Comparison of ENCODE assay signal across 8 cellular contexts in genomic region chr4:113979157-113979972, GRCh38. TPM values are rescaled to one million over a fixed set of nuclear protein-coding genes. Genes with fewer than 3 reads are reported as not detected.
DNase-seq lines count a peak whose midpoint lies in the region; ATAC-seq and TF ChIP-seq lines count a peak whose summit lies in the region.

Gene ARSJ (minus strand): TSS chr4:113979647. CDS start chr4:113978834, 813 bp downstream.

- intact Hi-C loops in activated CD4-positive, alpha-beta T cell treated with anti-CD3 and anti-CD28 coated beads, Interleukin-2, amount 10 ng/mL, durations not matched to agents 24 days and 14 days (cut with micrococcal nuclease) = no loop called here

- peak in 11 of 14 donors; percentile 4 to 69 (median 34) for DNase-seq in C1 segment of cervical spinal cord (lab: John Stamatoyannopoulos, UW)
- DNase-seq in activated CD4-positive, alpha-beta T cell treated with anti-CD3 and anti-CD28 coated beads, Interleukin-2, amount 10 ng/mL, durations not matched to agents 24 days and 14 days = peak; percentile 57
- no peak for DNase-seq in effector memory CD4-positive, alpha-beta T cell
- peak; percentile 53 for DNase-seq in stimulated activated CD8-positive, alpha-beta memory T cell treated with anti-CD3 and anti-CD28 coated beads, Interleukin-4, amount 100 ng/mL, for 48 hours
- no peak for DNase-seq in HUDEP-2 (lab: John Stamatoyannopoulos, UW; ENCODE audit: unreplicated experiment in 76 of 76)

- TF ChIP-seq RAD21 in liver (IDR thresholded peaks at IDR 0.05) = peak; percentile 5 to 20

- H3K27ac ChIP-seq in effector memory CD4-positive, alpha-beta T cell (ENCODE audit: insufficient read depth, low read length, poor library complexity, severe bottlenecking) = no peak within 1 kb of the TSS
- peak within 1 kb of the TSS; percentile 71 to 84 for H3K27ac ChIP-seq in liver (ENCODE audit: low read depth in 1 of 2, low read length in 2 of 2)

- peak within 1 kb of the TSS; percentile 66 for H3K4me3 Mint-ChIP-seq in activated CD4-positive, alpha-beta T cell treated with anti-CD3 and anti-CD28 coated beads, Interleukin-2, amount 10 ng/mL, durations not matched to agents 24 days and 14 days

- H3K4me1 Mint-ChIP-seq in activated CD4-positive, alpha-beta T cell treated with anti-CD3 and anti-CD28 coated beads, Interleukin-2, amount 10 ng/mL, durations not matched to agents 24 days and 14 days = peaks cover 7% of the 10 kb centered on the region

- H3K36me3 Mint-ChIP-seq in activated CD4-positive, alpha-beta T cell treated with anti-CD3 and anti-CD28 coated beads, Interleukin-2, amount 10 ng/mL, durations not matched to agents 24 days and 14 days (ENCODE audit: low read depth) = no peaks in the 10 kb centered on the region

- peaks cover 54% of the 10 kb centered on the region for H3K27me3 Mint-ChIP-seq in activated CD4-positive, alpha-beta T cell treated with anti-CD3 and anti-CD28 coated beads, Interleukin-2, amount 10 ng/mL, durations not matched to agents 24 days and 14 days

- H3K9me3 ChIP-seq in effector memory CD4-positive, alpha-beta T cell (ENCODE audit: control insufficient read depth, low read length) = no peaks in the 10 kb centered on the region
- no peaks in the 10 kb centered on the region for H3K9me3 ChIP-seq in liver (ENCODE audit: control insufficient read depth in 4 of 4, low read length in 3 of 4)

- H3K27ac Mint-ChIP-seq in activated CD4-positive, alpha-beta T cell treated with anti-CD3 and anti-CD28 coated beads, Interleukin-2, amount 10 ng/mL, durations not matched to agents 24 days and 14 days = no peak within 1 kb of the TSS

- H3K9me3 Mint-ChIP-seq in activated CD4-positive, alpha-beta T cell treated with anti-CD3 and anti-CD28 coated beads, Interleukin-2, amount 10 ng/mL, durations not matched to agents 24 days and 14 days = peaks cover under 1% of the 10 kb centered on the region

- peaks cover 7% of the 10 kb centered on the region for H3K4me1 ChIP-seq in effector memory CD4-positive, alpha-beta T cell (ENCODE audit: control insufficient read depth, insufficient read depth, low read length, poor library complexity, severe bottlenecking)
- peaks cover 0 to 41% (median 8%) of the 10 kb centered on the region in 4 donors for H3K4me1 ChIP-seq in liver (ENCODE audit: control insufficient read depth in 4 of 4, insufficient read depth in 4 of 4, low read length in 3 of 4)

- peak within 1 kb of the TSS; percentile 62 for H3K4me3 ChIP-seq in effector memory CD4-positive, alpha-beta T cell (ENCODE audit: insufficient read depth, low read depth, low read length, poor library complexity, severe bottlenecking)
- peak within 1 kb of the TSS; percentile 75 to 82 (median 82) for H3K4me3 ChIP-seq in liver (ENCODE audit: low read depth in 1 of 3, low read length in 3 of 3)

- TF ChIP-seq CTCF in liver (IDR thresholded peaks at IDR 0.05; ENCODE audit: low read depth, low read length, missing input control) = no peak

- 1% methylated on average over 56 of the region's 56 CpGs for WGBS in liver

- H3K36me3 ChIP-seq in effector memory CD4-positive, alpha-beta T cell (ENCODE audit: control insufficient read depth, insufficient read depth, low read length) = no peaks in the 10 kb centered on the region
- H3K36me3 ChIP-seq in liver (ENCODE audit: control insufficient read depth in 4 of 4, insufficient read depth in 3 of 4, low read depth in 1 of 4, low read length in 3 of 4) = no peaks in the 10 kb centered on the region

- peak within 1 kb of the TSS; percentile 30 to 54 for H3K9ac ChIP-seq in liver (ENCODE audit: low read depth in 1 of 2, low read length in 2 of 2)

- peaks cover 25% of the 10 kb centered on the region for H3K27me3 ChIP-seq in effector memory CD4-positive, alpha-beta T cell (replicated peaks; ENCODE audit: control insufficient read depth, insufficient read depth, low read length, poor library complexity, severe bottlenecking)
- H3K27me3 ChIP-seq in liver (ENCODE audit: control insufficient read depth in 4 of 4, insufficient read depth in 4 of 4, low read length in 3 of 4) = peaks cover 0 to 3% (median 0%) of the 10 kb centered on the region in 4 donors

- ATAC-seq in HG03066 (IDR thresholded peaks at IDR 0.05; ENCODE audit: low read depth, unreplicated experiment) = peak; percentile 58
- no peak for ATAC-seq in GM21360 (IDR thresholded peaks at IDR 0.05; ENCODE audit: unreplicated experiment)

TF ChIP-seq in liver, 16 proteins besides CTCF, POLR2A, EP300 and RAD21:
- TF ChIP-seq EGR1 (IDR thresholded peaks at IDR 0.05; ENCODE audit: low read depth in 2 of 2) (peak; percentile 85 to 93), YY1 (IDR thresholded peaks at IDR 0.05) (peak; percentile 45), FOXA2 (IDR thresholded peaks at IDR 0.05) (no peak), HNF4G (IDR thresholded peaks at IDR 0.05) (no peak), FOXA1 (IDR thresholded peaks at IDR 0.05) (no peak), RXRA (IDR thresholded peaks at IDR 0.05) (no peak), HNF4A (conservative IDR thresholded peaks at IDR 0.05) (no peak), MAX (IDR thresholded peaks at IDR 0.05) (no peak), NR2F2 (IDR thresholded peaks at IDR 0.05) (no peak), ZBTB33 (IDR thresholded peaks at IDR 0.05) (no peak), SP1 (IDR thresholded peaks at IDR 0.05) (no peak), TAF1 (conservative IDR thresholded peaks at IDR 0.05) (no peak), JUND (IDR thresholded peaks at IDR 0.05) (no peak), REST (IDR thresholded peaks at IDR 0.05) (no peak)

RNA-seq across cellular contexts. Expression of gene ARSJ, which starts in this region (rescaled TPM):
- total RNA-seq in activated CD4-positive, alpha-beta T cell treated with anti-CD3 and anti-CD28 coated beads, Interleukin-2, amount 10 ng/mL, durations not matched to agents 24 days and 14 days = not detected in 2 replicates
- 1 to 10 TPM in 1 of 2 donors, under 1 TPM in 1; 0.56 to 1.8 TPM for total RNA-seq in liver
- under 1 TPM; 0.94 to 0.95 TPM for polyA plus RNA-seq in liver

Comparison
In these comparisons a context has a peak if more than half of its experiments do, and no peak if none do; other contexts are left out.
1. Peak in DNase-seq in activated CD4-positive, alpha-beta T cell treated with anti-CD3 and anti-CD28 coated beads, Interleukin-2, amount 10 ng/mL, durations not matched to agents 24 days and 14 days; RNA of the gene not detected or under 1 TPM.
2. DNase-seq: peak in C1 segment of cervical spinal cord (11 of 14) and stimulated activated CD8-positive, alpha-beta memory T cell treated with anti-CD3 and anti-CD28 coated beads, Interleukin-4, amount 100 ng/mL, for 48 hours (single experiment); none in effector memory CD4-positive, alpha-beta T cell (0 of 3) and HUDEP-2 (0 of 76).